Comparison of ENCODE assay signal across 8 cellular contexts in the genomic region with DNA sequence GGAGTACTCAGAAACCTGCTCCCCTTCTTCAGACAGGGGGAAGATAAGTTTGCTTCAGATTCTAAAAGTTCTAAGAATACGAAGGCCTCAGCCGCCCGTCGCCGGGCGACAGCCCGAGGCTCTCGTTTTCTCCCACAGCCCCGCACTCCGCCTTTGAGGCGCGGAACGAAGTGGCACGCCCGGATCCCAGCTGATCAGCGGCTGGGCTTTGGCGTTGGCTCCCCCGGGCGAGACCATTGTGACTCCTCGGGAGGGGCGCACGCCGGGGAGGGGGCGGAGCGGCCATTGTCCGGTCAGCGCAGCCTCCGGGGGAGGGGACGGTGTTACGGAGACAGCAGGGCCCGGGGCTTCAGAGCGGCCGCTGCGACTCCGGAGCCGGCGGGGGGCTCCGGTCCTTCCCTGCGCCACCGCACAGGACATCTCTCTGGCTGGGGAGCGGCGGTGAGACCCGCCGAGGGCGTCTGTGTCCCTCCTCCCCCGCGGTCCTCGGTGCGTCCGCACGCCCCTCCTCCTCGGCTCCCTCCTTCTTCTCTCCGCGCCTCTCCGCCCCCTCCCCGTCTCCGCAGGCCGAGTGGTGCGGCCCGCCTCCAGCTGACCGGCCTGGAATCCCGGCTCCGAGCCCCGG. TPM values are rescaled to one million over a fixed set of nuclear protein-coding genes. Genes with fewer than 3 reads are reported as not detected.
DNase-seq lines count a peak whose midpoint lies in the region; ATAC-seq and TF ChIP-seq lines count a peak whose summit lies in the region.

A gene with protein sequence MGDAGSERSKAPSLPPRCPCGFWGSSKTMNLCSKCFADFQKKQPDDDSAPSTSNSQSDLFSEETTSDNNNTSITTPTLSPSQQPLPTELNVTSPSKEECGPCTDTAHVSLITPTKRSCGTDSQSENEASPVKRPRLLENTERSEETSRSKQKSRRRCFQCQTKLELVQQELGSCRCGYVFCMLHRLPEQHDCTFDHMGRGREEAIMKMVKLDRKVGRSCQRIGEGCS (plus strand): TSS at position 551 of the 625 bp plus-strand sequence. CDS start 219 bp downstream, outside the sequence.

- DNase-seq in NCI-H2196 (lab: John Stamatoyannopoulos, UW; ENCODE audit: unreplicated experiment) (peak; percentile 95), T47D (ENCODE audit: low read depth in 1 of 2, low spot score in 1 of 2) (peak; percentile 82 to 99)

- H3K4me3 ChIP-seq in ACC112 (ENCODE audit: low read depth, low read length), result peak within 1 kb of the TSS; percentile 86
- peak within 1 kb of the TSS; percentile 96 for H3K4me3 ChIP-seq in iPS-18a (ENCODE audit: low read length)
- H3K4me3 ChIP-seq in skeletal muscle satellite cell (ENCODE audit: low read length), result peak within 1 kb of the TSS; percentile 98

- H3K36me3 ChIP-seq in ACC112 (ENCODE audit: insufficient read depth, low read length) (no peaks in the 10 kb centered on the region), iPS-18a (ENCODE audit: control insufficient read depth, low read depth, low read length) (no peaks in the 10 kb centered on the region), skeletal muscle satellite cell (ENCODE audit: insufficient read depth, low read length) (no peaks in the 10 kb centered on the region)

- H3K79me2 ChIP-seq in ACC112 (ENCODE audit: control insufficient read depth, insufficient read depth, low read length, unreplicated experiment), result peaks cover 42% of the 10 kb centered on the region

- H3K9me3 ChIP-seq in iPS-18a (ENCODE audit: control insufficient read depth, low read depth, low read length) (no peaks in the 10 kb centered on the region), skeletal muscle satellite cell (replicated peaks; ENCODE audit: low read length) (no peaks in the 10 kb centered on the region)

- H3K9ac ChIP-seq in iPS-18a (ENCODE audit: low read length), result peak within 1 kb of the TSS; percentile 92
- H3K9ac ChIP-seq in skeletal muscle satellite cell (ENCODE audit: low read depth, low read length), result peak within 1 kb of the TSS; percentile 99

- peaks cover 29% of the 10 kb centered on the region for H3K4me1 ChIP-seq in ACC112 (ENCODE audit: control insufficient read depth, insufficient read depth, low read length, unreplicated experiment)
- H3K4me1 ChIP-seq in iPS-18a (ENCODE audit: control insufficient read depth, low read depth, low read length), result peaks cover 29% of the 10 kb centered on the region
- peaks cover 34% of the 10 kb centered on the region for H3K4me1 ChIP-seq in skeletal muscle satellite cell (ENCODE audit: control insufficient read depth, insufficient read depth, low read length)

- H3K27me3 ChIP-seq in ACC112 (ENCODE audit: insufficient read depth, low read length) (no peaks in the 10 kb centered on the region), iPS-18a (ENCODE audit: control insufficient read depth, insufficient read depth, low read length) (no peaks in the 10 kb centered on the region), skeletal muscle satellite cell (ENCODE audit: control insufficient read depth, insufficient read depth, low read length) (no peaks in the 10 kb centered on the region)

- H3K4me2 ChIP-seq in skeletal muscle satellite cell (ENCODE audit: low read length), result peak within 1 kb of the TSS; percentile 91

- ATAC-seq in GM18870 (IDR thresholded peaks at IDR 0.05; ENCODE audit: unreplicated experiment) (peak; percentile 77), HG03135 (IDR thresholded peaks at IDR 0.05; ENCODE audit: unreplicated experiment) (peak; percentile 82)

- peak within 1 kb of the TSS; percentile 84 for H3K27ac ChIP-seq in ACC112 (ENCODE audit: low read depth, low read length)
- H3K27ac ChIP-seq in VCaP, result peak within 1 kb of the TSS; percentile 95
- H3K27ac ChIP-seq in iPS-18a (ENCODE audit: low read length), result peak within 1 kb of the TSS; percentile 93

- H2AFZ ChIP-seq in ACC112 (ENCODE audit: low read length, unreplicated experiment), result peak within 1 kb of the TSS; percentile 89

- no peak for TF ChIP-seq CTCF in VCaP (conservative IDR thresholded peaks at IDR 0.05)

- in situ Hi-C loops in T47D (cut with HindIII; ENCODE audit: low pct_unique_long_range_greater_than_20kb, low sequenced_read_pairs), result no loop called here

RNA-seq across cellular contexts. Expression of the gene that starts here (rescaled TPM):
- total RNA-seq in skeletal muscle satellite cell (2012; rRNA removed), result 10.1 and 12.0 TPM in 2 replicates

Comparison
In these comparisons a context has a peak if more than half of its experiments do, and no peak if none do; other contexts are left out.
1. Peak in every context shown above with its lines: DNase-seq, ATAC-seq, H3K4me3 ChIP-seq and H3K27ac ChIP-seq.